Comparison of ENCODE assay signal across 1 cellular context in the genomic region with DNA sequence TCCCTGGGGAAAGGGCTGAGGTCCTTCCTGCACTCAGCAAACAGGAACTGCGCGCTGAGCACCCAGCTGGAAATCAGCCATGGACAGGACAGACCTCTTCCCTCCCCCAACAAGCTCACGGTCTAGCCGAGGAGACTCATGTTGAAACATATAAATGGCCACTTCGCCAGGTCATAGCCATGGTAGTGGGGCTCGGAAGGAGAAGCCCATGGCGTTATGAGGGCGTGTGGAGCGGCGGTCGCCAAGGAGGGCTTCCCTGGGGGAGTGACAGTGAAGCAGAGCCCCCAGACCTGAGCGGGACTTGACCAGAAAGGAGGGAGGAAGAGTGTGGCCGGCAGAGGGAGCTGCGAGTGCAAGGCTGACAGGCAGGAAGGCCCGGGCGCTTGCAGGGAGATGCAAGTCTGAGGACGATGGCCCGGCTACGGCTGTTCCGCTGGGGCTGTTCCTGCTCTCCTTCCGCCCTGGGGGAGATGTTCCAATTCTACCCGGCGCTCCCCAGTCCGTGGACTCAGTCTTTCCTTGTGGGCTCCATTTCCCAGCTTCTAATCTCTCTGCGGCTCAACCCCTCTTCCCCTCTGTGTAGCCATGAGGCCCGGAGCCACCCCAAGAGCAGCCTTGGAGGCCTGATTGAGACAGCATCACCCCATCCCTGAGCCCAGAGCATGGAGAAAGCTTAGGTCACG.
TF ChIP-seq lines count a peak whose summit lies in the region.

No MANE protein-coding gene starts in this region.

TF ChIP-seq in HepG2, 621 proteins besides CTCF, POLR2A, EP300 and RAD21 (continued from another document and continues in another):
- TF ChIP-seq, protein P1, sequence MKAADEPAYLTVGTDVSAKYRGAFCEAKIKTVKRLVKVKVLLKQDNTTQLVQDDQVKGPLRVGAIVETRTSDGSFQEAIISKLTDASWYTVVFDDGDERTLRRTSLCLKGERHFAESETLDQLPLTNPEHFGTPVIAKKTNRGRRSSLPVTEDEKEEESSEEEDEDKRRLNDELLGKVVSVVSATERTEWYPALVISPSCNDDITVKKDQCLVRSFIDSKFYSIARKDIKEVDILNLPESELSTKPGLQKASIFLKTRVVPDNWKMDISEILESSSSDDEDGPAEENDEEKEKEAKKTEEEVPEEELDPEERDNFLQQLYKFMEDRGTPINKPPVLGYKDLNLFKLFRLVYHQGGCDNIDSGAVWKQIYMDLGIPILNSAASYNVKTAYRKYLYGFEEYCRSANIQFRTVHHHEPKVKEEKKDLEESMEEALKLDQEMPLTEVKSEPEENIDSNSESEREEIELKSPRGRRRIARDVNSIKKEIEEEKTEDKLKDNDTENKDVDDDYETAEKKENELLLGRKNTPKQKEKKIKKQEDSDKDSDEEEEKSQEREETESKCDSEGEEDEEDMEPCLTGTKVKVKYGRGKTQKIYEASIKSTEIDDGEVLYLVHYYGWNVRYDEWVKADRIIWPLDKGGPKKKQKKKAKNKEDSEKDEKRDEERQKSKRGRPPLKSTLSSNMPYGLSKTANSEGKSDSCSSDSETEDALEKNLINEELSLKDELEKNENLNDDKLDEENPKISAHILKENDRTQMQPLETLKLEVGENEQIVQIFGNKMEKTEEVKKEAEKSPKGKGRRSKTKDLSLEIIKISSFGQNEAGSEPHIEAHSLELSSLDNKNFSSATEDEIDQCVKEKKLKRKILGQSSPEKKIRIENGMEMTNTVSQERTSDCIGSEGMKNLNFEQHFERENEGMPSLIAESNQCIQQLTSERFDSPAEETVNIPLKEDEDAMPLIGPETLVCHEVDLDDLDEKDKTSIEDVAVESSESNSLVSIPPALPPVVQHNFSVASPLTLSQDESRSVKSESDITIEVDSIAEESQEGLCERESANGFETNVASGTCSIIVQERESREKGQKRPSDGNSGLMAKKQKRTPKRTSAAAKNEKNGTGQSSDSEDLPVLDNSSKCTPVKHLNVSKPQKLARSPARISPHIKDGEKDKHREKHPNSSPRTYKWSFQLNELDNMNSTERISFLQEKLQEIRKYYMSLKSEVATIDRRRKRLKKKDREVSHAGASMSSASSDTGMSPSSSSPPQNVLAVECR (CRISPR knock-in tag; IDR thresholded peaks at IDR 0.05; ENCODE audit: borderline replicate concordance): no peak
- TF ChIP-seq REPIN1 (CRISPR knock-in tag; IDR thresholded peaks at IDR 0.05; ENCODE audit: borderline replicate concordance, low read depth): peak; percentile 35; the same call in 1 of the 2 replicates
- TF ChIP-seq CHD4 (IDR thresholded peaks at IDR 0.05; ENCODE audit: borderline replicate concordance, low read length): no peak
- TF ChIP-seq, protein P2, sequence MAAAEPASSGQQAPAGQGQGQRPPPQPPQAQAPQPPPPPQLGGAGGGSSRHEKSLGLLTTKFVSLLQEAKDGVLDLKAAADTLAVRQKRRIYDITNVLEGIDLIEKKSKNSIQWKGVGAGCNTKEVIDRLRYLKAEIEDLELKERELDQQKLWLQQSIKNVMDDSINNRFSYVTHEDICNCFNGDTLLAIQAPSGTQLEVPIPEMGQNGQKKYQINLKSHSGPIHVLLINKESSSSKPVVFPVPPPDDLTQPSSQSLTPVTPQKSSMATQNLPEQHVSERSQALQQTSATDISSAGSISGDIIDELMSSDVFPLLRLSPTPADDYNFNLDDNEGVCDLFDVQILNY (CRISPR knock-in tag; conservative IDR thresholded peaks at IDR 0.05): no peak
- TF ChIP-seq ZNF562 (CRISPR knock-in tag; IDR thresholded peaks at IDR 0.05; ENCODE audit: borderline replicate concordance): no peak
- TF ChIP-seq ZNF7 (CRISPR knock-in tag; IDR thresholded peaks at IDR 0.05): no peak
- no peak for TF ChIP-seq KLF12 (CRISPR knock-in tag; IDR thresholded peaks at IDR 0.05; ENCODE audit: borderline replicate concordance)
- TF ChIP-seq ZNF567 (CRISPR knock-in tag; IDR thresholded peaks at IDR 0.05; ENCODE audit: borderline replicate concordance): peak; percentile 76; the same call in 1 of the 2 replicates
- TF ChIP-seq, protein P3, sequence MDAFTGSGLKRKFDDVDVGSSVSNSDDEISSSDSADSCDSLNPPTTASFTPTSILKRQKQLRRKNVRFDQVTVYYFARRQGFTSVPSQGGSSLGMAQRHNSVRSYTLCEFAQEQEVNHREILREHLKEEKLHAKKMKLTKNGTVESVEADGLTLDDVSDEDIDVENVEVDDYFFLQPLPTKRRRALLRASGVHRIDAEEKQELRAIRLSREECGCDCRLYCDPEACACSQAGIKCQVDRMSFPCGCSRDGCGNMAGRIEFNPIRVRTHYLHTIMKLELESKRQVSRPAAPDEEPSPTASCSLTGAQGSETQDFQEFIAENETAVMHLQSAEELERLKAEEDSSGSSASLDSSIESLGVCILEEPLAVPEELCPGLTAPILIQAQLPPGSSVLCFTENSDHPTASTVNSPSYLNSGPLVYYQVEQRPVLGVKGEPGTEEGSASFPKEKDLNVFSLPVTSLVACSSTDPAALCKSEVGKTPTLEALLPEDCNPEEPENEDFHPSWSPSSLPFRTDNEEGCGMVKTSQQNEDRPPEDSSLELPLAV (CRISPR knock-in tag; conservative IDR thresholded peaks at IDR 0.05; ENCODE audit: low read depth): no peak
- no peak for TF ChIP-seq NCOR1 (IDR thresholded peaks at IDR 0.05; ENCODE audit: borderline replicate concordance, low read length)
- TF ChIP-seq DNMT3B (CRISPR knock-in tag; conservative IDR thresholded peaks at IDR 0.05): no peak
- TF ChIP-seq, protein P4, sequence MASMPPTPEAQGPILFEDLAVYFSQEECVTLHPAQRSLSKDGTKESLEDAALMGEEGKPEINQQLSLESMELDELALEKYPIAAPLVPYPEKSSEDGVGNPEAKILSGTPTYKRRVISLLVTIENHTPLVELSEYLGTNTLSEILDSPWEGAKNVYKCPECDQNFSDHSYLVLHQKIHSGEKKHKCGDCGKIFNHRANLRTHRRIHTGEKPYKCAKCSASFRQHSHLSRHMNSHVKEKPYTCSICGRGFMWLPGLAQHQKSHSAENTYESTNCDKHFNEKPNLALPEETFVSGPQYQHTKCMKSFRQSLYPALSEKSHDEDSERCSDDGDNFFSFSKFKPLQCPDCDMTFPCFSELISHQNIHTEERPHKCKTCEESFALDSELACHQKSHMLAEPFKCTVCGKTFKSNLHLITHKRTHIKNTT (CRISPR knock-in tag; IDR thresholded peaks at IDR 0.05): no peak
- TF ChIP-seq, protein P5, sequence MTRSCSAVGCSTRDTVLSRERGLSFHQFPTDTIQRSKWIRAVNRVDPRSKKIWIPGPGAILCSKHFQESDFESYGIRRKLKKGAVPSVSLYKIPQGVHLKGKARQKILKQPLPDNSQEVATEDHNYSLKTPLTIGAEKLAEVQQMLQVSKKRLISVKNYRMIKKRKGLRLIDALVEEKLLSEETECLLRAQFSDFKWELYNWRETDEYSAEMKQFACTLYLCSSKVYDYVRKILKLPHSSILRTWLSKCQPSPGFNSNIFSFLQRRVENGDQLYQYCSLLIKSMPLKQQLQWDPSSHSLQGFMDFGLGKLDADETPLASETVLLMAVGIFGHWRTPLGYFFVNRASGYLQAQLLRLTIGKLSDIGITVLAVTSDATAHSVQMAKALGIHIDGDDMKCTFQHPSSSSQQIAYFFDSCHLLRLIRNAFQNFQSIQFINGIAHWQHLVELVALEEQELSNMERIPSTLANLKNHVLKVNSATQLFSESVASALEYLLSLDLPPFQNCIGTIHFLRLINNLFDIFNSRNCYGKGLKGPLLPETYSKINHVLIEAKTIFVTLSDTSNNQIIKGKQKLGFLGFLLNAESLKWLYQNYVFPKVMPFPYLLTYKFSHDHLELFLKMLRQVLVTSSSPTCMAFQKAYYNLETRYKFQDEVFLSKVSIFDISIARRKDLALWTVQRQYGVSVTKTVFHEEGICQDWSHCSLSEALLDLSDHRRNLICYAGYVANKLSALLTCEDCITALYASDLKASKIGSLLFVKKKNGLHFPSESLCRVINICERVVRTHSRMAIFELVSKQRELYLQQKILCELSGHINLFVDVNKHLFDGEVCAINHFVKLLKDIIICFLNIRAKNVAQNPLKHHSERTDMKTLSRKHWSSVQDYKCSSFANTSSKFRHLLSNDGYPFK (CRISPR knock-in tag; IDR thresholded peaks at IDR 0.05; ENCODE audit: borderline replicate concordance): peak; percentile 42; the same call in 1 of the 2 replicates
- TF ChIP-seq ZNF883 (CRISPR knock-in tag; IDR thresholded peaks at IDR 0.05; ENCODE audit: not compliant biosample characterization): peak; percentile 21
- no peak for TF ChIP-seq SATB2 (CRISPR knock-in tag; IDR thresholded peaks at IDR 0.05)
- no peak for TF ChIP-seq CBX5 (CRISPR knock-in tag; IDR thresholded peaks at IDR 0.05; ENCODE audit: borderline replicate concordance)
- TF ChIP-seq ZNF672 (CRISPR knock-in tag; IDR thresholded peaks at IDR 0.05): no peak
- no peak for TF ChIP-seq ZNF354B (CRISPR knock-in tag; IDR thresholded peaks at IDR 0.05)
- TF ChIP-seq PHF21A (CRISPR knock-in tag; IDR thresholded peaks at IDR 0.05): no peak
- peak; percentile 56; the same call in 1 of the 2 replicates for TF ChIP-seq THAP11 (CRISPR knock-in tag; IDR thresholded peaks at IDR 0.05)
- no peak for TF ChIP-seq ZNF430 (CRISPR knock-in tag; IDR thresholded peaks at IDR 0.05)
- no peak for TF ChIP-seq NFE2 (CRISPR knock-in tag; IDR thresholded peaks at IDR 0.05)
- TF ChIP-seq, protein P6, sequence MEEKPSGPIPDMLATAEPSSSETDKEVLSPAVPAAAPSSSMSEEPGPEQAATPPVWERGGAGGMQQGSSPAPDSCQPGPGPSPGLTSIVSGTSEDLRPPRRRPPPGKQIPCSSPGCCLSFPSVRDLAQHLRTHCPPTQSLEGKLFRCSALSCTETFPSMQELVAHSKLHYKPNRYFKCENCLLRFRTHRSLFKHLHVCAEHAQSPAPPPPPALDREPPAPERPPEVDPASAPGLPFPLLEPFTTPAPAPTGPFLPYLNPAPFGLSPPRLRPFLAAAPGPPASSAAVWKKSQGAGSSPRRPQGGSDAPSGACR (CRISPR knock-in tag; IDR thresholded peaks at IDR 0.05): no peak
- TF ChIP-seq, protein P7, sequence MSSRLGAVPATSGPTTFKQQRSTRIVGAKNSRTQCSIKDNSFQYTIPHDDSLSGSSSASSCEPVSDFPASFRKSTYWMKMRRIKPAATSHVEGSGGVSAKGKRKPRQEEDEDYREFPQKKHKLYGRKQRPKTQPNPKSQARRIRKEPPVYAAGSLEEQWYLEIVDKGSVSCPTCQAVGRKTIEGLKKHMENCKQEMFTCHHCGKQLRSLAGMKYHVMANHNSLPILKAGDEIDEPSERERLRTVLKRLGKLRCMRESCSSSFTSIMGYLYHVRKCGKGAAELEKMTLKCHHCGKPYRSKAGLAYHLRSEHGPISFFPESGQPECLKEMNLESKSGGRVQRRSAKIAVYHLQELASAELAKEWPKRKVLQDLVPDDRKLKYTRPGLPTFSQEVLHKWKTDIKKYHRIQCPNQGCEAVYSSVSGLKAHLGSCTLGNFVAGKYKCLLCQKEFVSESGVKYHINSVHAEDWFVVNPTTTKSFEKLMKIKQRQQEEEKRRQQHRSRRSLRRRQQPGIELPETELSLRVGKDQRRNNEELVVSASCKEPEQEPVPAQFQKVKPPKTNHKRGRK (CRISPR knock-in tag; IDR thresholded peaks at IDR 0.05): no peak
- TF ChIP-seq HOXA9 (CRISPR knock-in tag; IDR thresholded peaks at IDR 0.05; ENCODE audit: borderline replicate concordance): no peak
- TF ChIP-seq, protein P8, sequence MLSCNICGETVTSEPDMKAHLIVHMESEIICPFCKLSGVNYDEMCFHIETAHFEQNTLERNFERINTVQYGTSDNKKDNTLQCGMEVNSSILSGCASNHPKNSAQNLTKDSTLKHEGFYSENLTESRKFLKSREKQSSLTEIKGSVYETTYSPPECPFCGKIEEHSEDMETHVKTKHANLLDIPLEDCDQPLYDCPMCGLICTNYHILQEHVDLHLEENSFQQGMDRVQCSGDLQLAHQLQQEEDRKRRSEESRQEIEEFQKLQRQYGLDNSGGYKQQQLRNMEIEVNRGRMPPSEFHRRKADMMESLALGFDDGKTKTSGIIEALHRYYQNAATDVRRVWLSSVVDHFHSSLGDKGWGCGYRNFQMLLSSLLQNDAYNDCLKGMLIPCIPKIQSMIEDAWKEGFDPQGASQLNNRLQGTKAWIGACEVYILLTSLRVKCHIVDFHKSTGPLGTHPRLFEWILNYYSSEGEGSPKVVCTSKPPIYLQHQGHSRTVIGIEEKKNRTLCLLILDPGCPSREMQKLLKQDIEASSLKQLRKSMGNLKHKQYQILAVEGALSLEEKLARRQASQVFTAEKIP (CRISPR knock-in tag; IDR thresholded peaks at IDR 0.05; ENCODE audit: borderline replicate concordance): no peak
- TF ChIP-seq, protein P9, sequence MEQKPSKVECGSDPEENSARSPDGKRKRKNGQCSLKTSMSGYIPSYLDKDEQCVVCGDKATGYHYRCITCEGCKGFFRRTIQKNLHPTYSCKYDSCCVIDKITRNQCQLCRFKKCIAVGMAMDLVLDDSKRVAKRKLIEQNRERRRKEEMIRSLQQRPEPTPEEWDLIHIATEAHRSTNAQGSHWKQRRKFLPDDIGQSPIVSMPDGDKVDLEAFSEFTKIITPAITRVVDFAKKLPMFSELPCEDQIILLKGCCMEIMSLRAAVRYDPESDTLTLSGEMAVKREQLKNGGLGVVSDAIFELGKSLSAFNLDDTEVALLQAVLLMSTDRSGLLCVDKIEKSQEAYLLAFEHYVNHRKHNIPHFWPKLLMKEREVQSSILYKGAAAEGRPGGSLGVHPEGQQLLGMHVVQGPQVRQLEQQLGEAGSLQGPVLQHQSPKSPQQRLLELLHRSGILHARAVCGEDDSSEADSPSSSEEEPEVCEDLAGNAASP (CRISPR knock-in tag; IDR thresholded peaks at IDR 0.05; ENCODE audit: borderline replicate concordance): 0 out of 2 replicates have a peak, but pooled peaks have one; percentile 17
- TF ChIP-seq, protein P10, sequence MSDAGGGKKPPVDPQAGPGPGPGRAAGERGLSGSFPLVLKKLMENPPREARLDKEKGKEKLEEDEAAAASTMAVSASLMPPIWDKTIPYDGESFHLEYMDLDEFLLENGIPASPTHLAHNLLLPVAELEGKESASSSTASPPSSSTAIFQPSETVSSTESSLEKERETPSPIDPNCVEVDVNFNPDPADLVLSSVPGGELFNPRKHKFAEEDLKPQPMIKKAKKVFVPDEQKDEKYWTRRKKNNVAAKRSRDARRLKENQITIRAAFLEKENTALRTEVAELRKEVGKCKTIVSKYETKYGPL (CRISPR knock-in tag; IDR thresholded peaks at IDR 0.05): no peak
- no peak for TF ChIP-seq ATF1 (CRISPR knock-in tag; IDR thresholded peaks at IDR 0.05)
- no peak for TF ChIP-seq NPAS2 (CRISPR knock-in tag; IDR thresholded peaks at IDR 0.05; ENCODE audit: borderline replicate concordance)
- no peak for TF ChIP-seq ADNP (CRISPR knock-in tag; IDR thresholded peaks at IDR 0.05)
- TF ChIP-seq, protein P11, sequence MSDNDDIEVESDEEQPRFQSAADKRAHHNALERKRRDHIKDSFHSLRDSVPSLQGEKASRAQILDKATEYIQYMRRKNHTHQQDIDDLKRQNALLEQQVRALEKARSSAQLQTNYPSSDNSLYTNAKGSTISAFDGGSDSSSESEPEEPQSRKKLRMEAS (IDR thresholded peaks at IDR 0.05): peak; percentile 52; the same call in 1 of the 2 replicates
- TF ChIP-seq RXRA (CRISPR knock-in tag; IDR thresholded peaks at IDR 0.05): no peak; the same call in 1 of the 2 replicates
- no peak for TF ChIP-seq CENPT (CRISPR knock-in tag; IDR thresholded peaks at IDR 0.05; ENCODE audit: low read depth)
- peak; percentile 37; the same call in 1 of the 2 replicates for TF ChIP-seq ZNF556 (CRISPR knock-in tag; IDR thresholded peaks at IDR 0.05; ENCODE audit: borderline replicate concordance)
- 0 out of 2 replicates have a peak, but pooled peaks have one; percentile 18 for TF ChIP-seq ONECUT2 (CRISPR knock-in tag; IDR thresholded peaks at IDR 0.05)
- no peak for TF ChIP-seq ZNF543 (CRISPR knock-in tag; IDR thresholded peaks at IDR 0.05)
- TF ChIP-seq TAF1 (CRISPR knock-in tag; IDR thresholded peaks at IDR 0.05): no peak
- no peak for TF ChIP-seq GABPA (IDR thresholded peaks at IDR 0.05; ENCODE audit: low read depth, low read length)
- TF ChIP-seq GABPA (CRISPR knock-in tag; IDR thresholded peaks at IDR 0.05; ENCODE audit: low read depth): no peak
- no peak for TF ChIP-seq CAMTA2 (CRISPR knock-in tag; IDR thresholded peaks at IDR 0.05; ENCODE audit: borderline replicate concordance)
- TF ChIP-seq ZNF570 (CRISPR knock-in tag; IDR thresholded peaks at IDR 0.05; ENCODE audit: borderline replicate concordance): no peak
- no peak for TF ChIP-seq ZNF160 (CRISPR knock-in tag; IDR thresholded peaks at IDR 0.05)
- no peak for TF ChIP-seq IRX3 (CRISPR knock-in tag; IDR thresholded peaks at IDR 0.05; ENCODE audit: borderline replicate concordance, low read depth)
